ENCODE assay signal across 21 cellular contexts in the genomic region with DNA sequence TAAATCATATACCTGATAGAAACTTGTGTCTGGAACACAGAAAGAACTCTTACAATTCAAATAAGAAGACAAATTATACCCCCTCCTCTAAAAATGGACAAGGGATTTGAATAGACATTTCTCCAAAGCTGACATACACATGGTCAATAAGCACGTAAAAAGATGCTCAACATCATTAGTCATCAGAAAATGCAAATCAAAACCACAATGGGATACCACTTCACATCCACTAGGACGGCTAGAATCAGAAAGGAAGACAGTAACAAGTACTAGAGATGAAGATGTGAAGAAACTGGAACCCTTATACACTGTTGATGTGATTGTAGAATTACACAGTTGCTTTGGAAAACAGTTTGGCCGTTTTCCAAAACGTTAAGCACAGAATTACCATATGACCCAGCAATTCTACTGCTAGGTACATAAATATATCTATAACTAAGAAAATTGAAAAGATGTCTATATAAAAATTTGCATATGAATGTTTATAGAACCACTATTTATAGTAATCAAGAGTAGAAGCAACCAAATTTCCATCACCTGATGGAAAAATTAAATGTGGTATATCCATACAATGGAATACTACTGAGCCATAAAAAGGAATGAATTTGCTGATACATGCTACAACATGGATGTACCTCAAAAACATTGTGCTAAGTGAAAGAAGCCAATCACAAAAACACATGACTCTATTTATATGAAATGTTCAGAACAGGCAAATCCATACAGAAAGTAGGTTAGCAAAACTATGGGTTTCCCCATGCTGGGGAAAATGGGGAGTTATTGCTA.
"Had no signal": no experiment of that assay in that cellular context is flagged by ENCODE, and none has a peak within 500 bp of the region (broad histone marks: within the 10 kb centered on the region; RNA-seq: fewer than 3 reads in every experiment).

No MANE protein-coding gene starts in this region.

- H3K4me1 ChIP-seq: lower lobe of right lung, right lobe of liver, tibial artery had no signal

- H3K27ac Mint-ChIP-seq: activated CD8-positive, alpha-beta T cell treated with anti-CD3 and anti-CD28 coated beads, Interleukin-2, amount 10 ng/mL, durations not matched to agents 7 days and 5 days; activated naive CD4-positive, alpha-beta T cell treated with anti-CD3 and anti-CD28 coated beads, Interleukin-2, amount 50 U/mL, for 24 hours; activated T-helper 1 cell treated with anti-CD3 and anti-CD28 coated beads, Interleukin-12 subunit alpha, Interleukin-12 subunit beta, Interleukin-2, Interleukin-4 antibody, amounts not matched to agents 30 ng/mL and 10 ng/mL and 1 ng/mL, durations not matched to agents 14 hours and 24 hours and 36 hours; brain; naive B cell; stimulated activated effector memory CD8-positive, alpha-beta T cell treated with anti-CD3 and anti-CD28 coated beads, Interleukin-12 subunit alpha, Interleukin-12 subunit beta, amount 100 ng/mL, for 72 hours; stimulated activated naive CD8-positive, alpha-beta T cell treated with anti-CD3 and anti-CD28 coated beads, Interleukin-15, amount 100 ng/mL, for 72 hours had no signal

- H3K27me3 Mint-ChIP-seq: brain had no signal

- H3K4me3 Mint-ChIP-seq: activated CD8-positive, alpha-beta T cell treated with anti-CD3 and anti-CD28 coated beads, Interleukin-2, amount 10 ng/mL, durations not matched to agents 7 days and 5 days; activated naive CD4-positive, alpha-beta T cell treated with anti-CD3 and anti-CD28 coated beads, Interleukin-2, amount 50 U/mL, for 24 hours; activated T-helper 1 cell treated with anti-CD3 and anti-CD28 coated beads, Interleukin-12 subunit alpha, Interleukin-12 subunit beta, Interleukin-2, Interleukin-4 antibody, amounts not matched to agents 30 ng/mL and 10 ng/mL and 1 ng/mL, durations not matched to agents 14 hours and 24 hours and 36 hours; brain; naive B cell; neural crest cell; stimulated activated effector memory CD8-positive, alpha-beta T cell treated with anti-CD3 and anti-CD28 coated beads, Interleukin-12 subunit alpha, Interleukin-12 subunit beta, amount 100 ng/mL, for 72 hours; stimulated activated naive CD8-positive, alpha-beta T cell treated with anti-CD3 and anti-CD28 coated beads, Interleukin-15, amount 100 ng/mL, for 72 hours had no signal

- H3K27ac ChIP-seq: epithelial cell of prostate, lower lobe of right lung, right lobe of liver, tibial artery had no signal

- H3K4me3 ChIP-seq: lower lobe of right lung, right lobe of liver, tibial artery had no signal

- ATAC-seq: activated CD8-positive, alpha-beta T cell treated with anti-CD3 and anti-CD28 coated beads, Interleukin-2, amount 10 ng/mL, durations not matched to agents 7 days and 5 days; left lobe of liver; lower lobe of right lung; right lobe of liver; stimulated activated effector memory CD8-positive, alpha-beta T cell treated with anti-CD3 and anti-CD28 coated beads, Interleukin-12 subunit alpha, Interleukin-12 subunit beta, amount 100 ng/mL, for 72 hours; stimulated activated naive CD8-positive, alpha-beta T cell treated with anti-CD3 and anti-CD28 coated beads, Interleukin-15, amount 100 ng/mL, for 72 hours had no signal

- H3K27me3 ChIP-seq: right lobe of liver, tibial artery had no signal

- H3K9me3 Mint-ChIP-seq: activated T-helper 1 cell treated with anti-CD3 and anti-CD28 coated beads, Interleukin-12 subunit alpha, Interleukin-12 subunit beta, Interleukin-2, Interleukin-4 antibody, amounts not matched to agents 30 ng/mL and 10 ng/mL and 1 ng/mL, durations not matched to agents 14 hours and 24 hours and 36 hours had no signal

- H3K36me3 Mint-ChIP-seq: activated naive CD4-positive, alpha-beta T cell treated with anti-CD3 and anti-CD28 coated beads, Interleukin-2, amount 50 U/mL, for 24 hours; brain; naive B cell; stimulated activated effector memory CD8-positive, alpha-beta T cell treated with anti-CD3 and anti-CD28 coated beads, Interleukin-12 subunit alpha, Interleukin-12 subunit beta, amount 100 ng/mL, for 72 hours had no signal

- H3K9me3 ChIP-seq: right lobe of liver had no signal

- H3K36me3 ChIP-seq: right lobe of liver, tibial artery had no signal

- H3K4me1 Mint-ChIP-seq: activated naive CD4-positive, alpha-beta T cell treated with anti-CD3 and anti-CD28 coated beads, Interleukin-2, amount 50 U/mL, for 24 hours; brain; naive B cell; stimulated activated effector memory CD8-positive, alpha-beta T cell treated with anti-CD3 and anti-CD28 coated beads, Interleukin-12 subunit alpha, Interleukin-12 subunit beta, amount 100 ng/mL, for 72 hours; stimulated activated naive CD8-positive, alpha-beta T cell treated with anti-CD3 and anti-CD28 coated beads, Interleukin-15, amount 100 ng/mL, for 72 hours had no signal

- DNase-seq: activated CD4-positive, alpha-beta T cell treated with anti-CD3 and anti-CD28 coated beads, Interleukin-2, amount 50 U/mL, for 1 hour; activated CD4-positive, CD25-positive, alpha-beta regulatory T cell treated with anti-CD3 and anti-CD28 coated beads, Interleukin-2, amount 50 U/mL, for 72 hours; activated CD8-positive, alpha-beta T cell treated with anti-CD3 and anti-CD28 coated beads, Interleukin-2, amount 10 ng/mL, durations not matched to agents 7 days and 5 days; activated gamma-delta T cell; anterior cingulate cortex; kidney; lower lobe of right lung; naive B cell; posterior cingulate gyrus; right lobe of liver; small intestine; stimulated activated CD4-positive, alpha-beta T cell treated with anti-CD3 and anti-CD28 coated beads, Interleukin-2, amount 100 ng/mL, for 24 hours; stimulated activated naive CD8-positive, alpha-beta T cell treated with anti-CD3 and anti-CD28 coated beads, Interleukin-15, amount 100 ng/mL, for 72 hours; tibial artery had no signal
